ENCODE assay signal across 8 cellular contexts in the genomic region with DNA sequence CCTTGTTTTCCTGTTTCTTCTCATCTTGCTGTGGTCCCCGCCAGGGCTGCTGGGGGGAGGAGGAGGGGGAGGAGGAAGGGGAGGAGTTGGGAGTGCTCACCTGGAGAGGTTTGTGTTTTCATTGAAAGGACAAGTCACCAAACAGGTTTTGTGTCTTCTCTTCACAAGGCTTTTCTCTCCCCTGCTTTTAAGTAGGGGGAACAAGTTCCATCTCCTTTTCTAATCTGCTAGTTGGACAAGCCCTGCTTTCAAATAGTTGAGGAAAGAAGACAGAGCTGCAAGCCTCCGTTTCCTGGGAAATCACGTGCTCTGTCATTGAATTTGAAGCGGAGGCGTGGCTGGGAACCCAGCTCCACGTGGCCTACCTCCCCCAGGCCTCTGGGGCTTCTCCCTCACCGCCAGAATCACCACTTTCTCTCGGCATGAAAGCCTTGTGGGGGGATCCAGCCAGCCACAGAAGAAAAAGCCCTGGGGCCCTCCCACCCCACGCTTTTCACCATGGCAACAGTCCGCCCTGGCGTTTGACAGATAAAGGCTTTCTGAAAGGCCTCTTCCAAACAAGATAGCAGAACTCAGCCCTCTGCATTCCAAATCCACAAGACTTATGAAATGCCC. TPM values are rescaled to one million over a fixed set of nuclear protein-coding genes. Genes with fewer than 3 reads are reported as not detected.
DNase-seq lines count a peak whose midpoint lies in the region; ATAC-seq, FAIRE-seq and TF ChIP-seq lines count a peak whose summit lies in the region.

No MANE protein-coding gene starts in this region.

- no CpG with 5 or more reads among the region's 11 CpGs for WGBS in H9 (ENCODE audit: extremely low coverage, insufficient read length, low lambda C conversion rate)
- WGBS in mammary epithelial cell (ENCODE audit: low coverage, missing lambda C conversion rate): 0% methylated on average over 3 of the region's 11 CpGs
- WGBS in HepG2 (ENCODE audit: low lambda C conversion rate): 1% methylated on average over 11 of the region's 11 CpGs

- CTCF ChIA-PET in PC-9 (lab: Charles Lee): interaction anchor here (1.0 kb wide), 1 partner anchor 81 kb away, joined by 3 read pairs; no protein-coding TSS in a partner anchor
- CTCF ChIA-PET in mammary epithelial cell (lab: Charles Lee; ENCODE audit: low non-redundant PET): interaction anchor here (0.7 kb wide), 1 partner anchor 21 kb away, joined by 10 read pairs; no protein-coding TSS in a partner anchor
- CTCF ChIA-PET in HepG2 (lab: Yijun Ruan, JAX; ENCODE audit: low intra/inter-chr PET ratio, low total read pairs): no interaction called here

- ATAC-seq in HepG2 (peak; percentile 48), GM21576 (IDR thresholded peaks at IDR 0.05; ENCODE audit: unreplicated experiment) (no peak), GM19035 (IDR thresholded peaks at IDR 0.05; ENCODE audit: unreplicated experiment) (no peak)

- H2BK5ac ChIP-seq in H9 (ENCODE audit: insufficient read length, low read length): no peak overlapping the region

- no peak overlapping the region for H3K14ac ChIP-seq in H9 (ENCODE audit: insufficient read depth, low read length)

- H3K27me3 ChIP-seq in H9 (ENCODE audit: insufficient read depth, low read length): no peaks in the 10 kb centered on the region
- H3K27me3 ChIP-seq in PC-9 (ENCODE audit: insufficient read depth, low read depth): no peaks in the 10 kb centered on the region
- H3K27me3 ChIP-seq in mammary epithelial cell (ENCODE audit: insufficient read depth, low read length): no peaks in the 10 kb centered on the region
- H3K27me3 ChIP-seq in HepG2 (ENCODE audit: control insufficient read depth in 1 of 2, insufficient read depth in 2 of 2, low read length in 2 of 2): no peaks in the 10 kb centered on the region

- peaks cover 6% of the 10 kb centered on the region; the same call in 1 of the 2 replicates for H3K4me1 ChIP-seq in H9 (ENCODE audit: insufficient read depth, low read length)
- H3K4me1 ChIP-seq in PC-9 (replicated peaks; ENCODE audit: insufficient read depth): peaks cover 63% of the 10 kb centered on the region
- H3K4me1 ChIP-seq in mammary epithelial cell (ENCODE audit: insufficient read depth, low read length): peaks cover 25% of the 10 kb centered on the region
- H3K4me1 ChIP-seq in HepG2 (ENCODE audit: insufficient read depth, low read length): peaks cover 66% of the 10 kb centered on the region

- H3T11ph ChIP-seq in H9 (ENCODE audit: low read length): no peak overlapping the region

- no peaks in the 10 kb centered on the region for H3K36me3 Mint-ChIP-seq in H9 (ENCODE audit: insufficient read depth in 1 of 3, low read depth in 3 of 3)

- H3K23ac ChIP-seq in H9 (ENCODE audit: insufficient read length, low read depth, low read length): no peak overlapping the region

- no peak overlapping the region for H2BK120ac ChIP-seq in H9 (ENCODE audit: low read depth, low read length, poor library complexity, severe bottlenecking)

- H3K9me3 ChIP-seq in H9 (ENCODE audit: control insufficient read depth, low read depth, low read length): no peaks in the 10 kb centered on the region
- H3K9me3 ChIP-seq in PC-9 (ENCODE audit: insufficient read depth, low read depth): no peaks in the 10 kb centered on the region
- no peaks in the 10 kb centered on the region for H3K9me3 ChIP-seq in mammary epithelial cell (replicated peaks; ENCODE audit: insufficient read depth, low read length)
- no peaks in the 10 kb centered on the region for H3K9me3 ChIP-seq in HepG2 (ENCODE audit: low read length)

- no peak for TF ChIP-seq CTCF in H9 (conservative IDR thresholded peaks at IDR 0.05)
- TF ChIP-seq CTCF in PC-9 (conservative IDR thresholded peaks at IDR 0.05): no peak
- TF ChIP-seq CTCF in mammary epithelial cell (conservative IDR thresholded peaks at IDR 0.05 in 1 of 2, IDR thresholded peaks at IDR 0.05 in 1 of 2; ENCODE audit: extremely low read depth in 1 of 2, insufficient read depth in 1 of 2, low read depth in 1 of 2, low read length in 2 of 2): no peak
- TF ChIP-seq CTCF in HepG2 (CRISPR knock-in tag; IDR thresholded peaks at IDR 0.05): no peak

- no peaks in the 10 kb centered on the region for H3K79me1 ChIP-seq in H9 (ENCODE audit: insufficient read depth, low read depth, low read length, poor library complexity, severe bottlenecking)

- no peak overlapping the region for H2BK12ac ChIP-seq in H9 (ENCODE audit: insufficient read length, low read depth, low read length)

- H3K4me2 ChIP-seq in H9 (ENCODE audit: insufficient read depth, insufficient read length, low read length) (peak overlapping the region; percentile 34), PC-9 (peak overlapping the region; percentile 91), mammary epithelial cell (ENCODE audit: insufficient read depth, low read depth, low read length) (peak overlapping the region; percentile 37), HepG2 (ENCODE audit: low read depth, low read length) (peak overlapping the region; percentile 92)

- H3K27ac ChIP-seq in H9 (ENCODE audit: insufficient read length, low read depth, low read length): no peak overlapping the region
- peak overlapping the region; percentile 100 for H3K27ac ChIP-seq in PC-9
- H3K27ac ChIP-seq in mammary epithelial cell (ENCODE audit: insufficient read depth, low read depth, low read length): peak overlapping the region; percentile 89
- H3K27ac ChIP-seq in HepG2 (ENCODE audit: extremely low read length, insufficient read depth, low read length): peak overlapping the region; percentile 94

- H3K9me3 Mint-ChIP-seq in H9: no peaks in the 10 kb centered on the region

- DNase-seq in H9 (peak; percentile 74), PC-9 (peak; percentile 77 to 86), mammary epithelial cell (peak; percentile 72), HepG2 (ENCODE audit: low spot score) (peak; percentile 80), cerebellar nuclear complex (lab: John Stamatoyannopoulos, UW) (no peak)
- DNase-seq in stimulated activated CD8-positive, alpha-beta memory T cell treated with anti-CD3 and anti-CD28 coated beads, Interleukin-2, amount 100 ng/mL, for 48 hours (ENCODE audit: low read depth in 2 of 2): peak; percentile 54

- no peaks in the 10 kb centered on the region for H3K9me2 ChIP-seq in PC-9 (ENCODE audit: insufficient read depth)

- TSS peak; percentile 66 for BruUV-seq in PC-9 (replicated peaks; lab: Mats Ljungman, UMichigan)
- BruUV-seq in mammary epithelial cell (replicated peaks; lab: Mats Ljungman, UMichigan): TSS peak; percentile 13
- BruUV-seq in HepG2 (replicated peaks; lab: Mats Ljungman, UMichigan): no TSS peak

- no peak overlapping the region for H3K56ac ChIP-seq in H9 (ENCODE audit: insufficient read length, low read depth, low read length)

- H3K36me3 ChIP-seq in PC-9 (ENCODE audit: low read depth): 0 out of 2 replicates have a peak, but pooled peaks cover 9% of the 10 kb centered on the region
- peaks cover 3% of the 10 kb centered on the region for H3K36me3 ChIP-seq in mammary epithelial cell (ENCODE audit: insufficient read depth, low read length)
- peaks cover 2 to 7% of the 10 kb centered on the region in 2 experiments; a peak in 3 of 5 replicates for H3K36me3 ChIP-seq in HepG2 (replicated peaks in 1 of 2; ENCODE audit: control insufficient read depth in 1 of 2, insufficient read depth in 2 of 2, low read length in 2 of 2)

- peak overlapping the region; percentile 60 for H4K91ac ChIP-seq in H9 (ENCODE audit: insufficient read length, low read depth, low read length)

- intact Hi-C loops in PC-9 (cut with micrococcal nuclease; ENCODE audit: unreplicated experiment) (loop anchor here (1.0 to 2.0 kb wide), 3 partner anchors 8 to 50 kb away; no protein-coding TSS in a partner anchor), mammary epithelial cell (cut with micrococcal nuclease) (loop anchor here (1.0 to 5.0 kb wide), 2 partner anchors 24 to 43 kb away; no protein-coding TSS in a partner anchor), HepG2 (cut with micrococcal nuclease; ENCODE audit: unreplicated experiment) (loop anchor here (1.0 kb wide), 1 partner anchor 112 kb away; no protein-coding TSS in a partner anchor)

- H2AFZ ChIP-seq in H9 (ENCODE audit: low read length) (no peak overlapping the region), PC-9 (peak overlapping the region; percentile 70), mammary epithelial cell (ENCODE audit: low read depth, low read length) (peak overlapping the region; percentile 57), HepG2 (ENCODE audit: low read length) (no peak overlapping the region)

- H4K8ac ChIP-seq in H9 (replicated peaks; ENCODE audit: insufficient read length, low read depth, low read length): no peak overlapping the region

- H3F3A ChIP-seq in PC-9 (ENCODE audit: insufficient read depth, low read depth): peaks cover 61% of the 10 kb centered on the region

- peak overlapping the region; percentile 80 to 96 (median 86); a peak in 4 of 7 replicates for H3K27ac Mint-ChIP-seq in H9

- H3K27me3 Mint-ChIP-seq in H9 (ENCODE audit: low read depth): no peaks in the 10 kb centered on the region

- no peaks in the 10 kb centered on the region for H4K20me1 ChIP-seq in H9 (ENCODE audit: control insufficient read depth, insufficient read depth, insufficient read length)
- H4K20me1 ChIP-seq in PC-9 (ENCODE audit: insufficient read depth): no peaks in the 10 kb centered on the region
- no peaks in the 10 kb centered on the region for H4K20me1 ChIP-seq in mammary epithelial cell (ENCODE audit: insufficient read depth, low read length)
- H4K20me1 ChIP-seq in HepG2 (ENCODE audit: insufficient read depth, low read length): no peaks in the 10 kb centered on the region

- no peak overlapping the region for H4K5ac ChIP-seq in H9 (ENCODE audit: insufficient read length, low read depth, low read length)

- H3K4me1 Mint-ChIP-seq in H9: peaks cover 26 to 30% of the 10 kb centered on the region in 2 experiments

- in situ Hi-C loops in mammary epithelial cell (cut with MboI; ENCODE audit: low sequenced_read_pairs in 2 of 2) (no loop called here), HepG2 (cut with HindIII; ENCODE audit: extremely low pct_ligation_motif_present, low pct_unique_long_range_greater_than_20kb) (no loop called here)

- POLR2A ChIA-PET in PC-9 (lab: Charles Lee; ENCODE audit: unreplicated experiment) (interaction anchor here (0.6 kb wide), 1 partner anchor 101 kb away, joined by 4 read pairs; no protein-coding TSS in a partner anchor), HepG2 (lab: Yijun Ruan, JAX) (interaction anchor here (0.6 to 2.1 kb wide), 12 partner anchors 11 to 112 kb away, joined by 3 to 25 read pairs (median 4); no protein-coding TSS in a partner anchor)

- H3K18ac ChIP-seq in H9 (ENCODE audit: insufficient read length, low read depth, low read length): peak overlapping the region; percentile 34

- no peak overlapping the region for H3K9ac ChIP-seq in H9 (ENCODE audit: extremely low read depth, insufficient read length, low read length)
- H3K9ac ChIP-seq in mammary epithelial cell (ENCODE audit: insufficient read depth, low read length): peak overlapping the region; percentile 55
- peak overlapping the region; percentile 84 for H3K9ac ChIP-seq in HepG2 (ENCODE audit: insufficient read depth, low read depth, low read length)

- dilution Hi-C loops in mammary epithelial cell (cut with HindIII; ENCODE audit: low sequenced_read_pairs): no loop called here

- H3K79me2 ChIP-seq in H9 (ENCODE audit: insufficient read depth, low read length) (no peaks in the 10 kb centered on the region), PC-9 (ENCODE audit: low read depth) (0 out of 2 replicates have a peak, but pooled peaks cover 3% of the 10 kb centered on the region), mammary epithelial cell (ENCODE audit: insufficient read depth, low read length) (no peaks in the 10 kb centered on the region), HepG2 (ENCODE audit: insufficient read depth, low read length) (no peaks in the 10 kb centered on the region)

- H3K4me3 ChIP-seq in PC-9: peak overlapping the region; percentile 38; the same call in 1 of the 2 replicates
- no peak overlapping the region for H3K4me3 ChIP-seq in mammary epithelial cell (replicated peaks in 1 of 3; ENCODE audit: insufficient read depth in 1 of 3, low read depth in 2 of 3, low read length in 3 of 3)
- peak overlapping the region; percentile 49 to 69 (median 49); a peak in 5 of 6 replicates for H3K4me3 ChIP-seq in HepG2 (replicated peaks in 1 of 3; ENCODE audit: insufficient read depth in 1 of 3, low read depth in 2 of 3, low read length in 3 of 3)

- no peaks in the 10 kb centered on the region for H3K23me2 ChIP-seq in H9 (ENCODE audit: insufficient read length, low read depth, low read length, poor library complexity, severe bottlenecking)

- no peak overlapping the region for H2BK20ac ChIP-seq in H9 (ENCODE audit: low read depth, low read length, poor library complexity, severe bottlenecking)

- TF ChIP-seq POLR2A in HepG2 (IDR thresholded peaks at IDR 0.05; ENCODE audit: insufficient read depth in 1 of 2, low read depth in 2 of 2, low read length in 2 of 2): 0 out of 4 replicates have a peak, but pooled peaks of 1 of the 2 experiments have one; percentile 2

- H3K4ac ChIP-seq in H9 (ENCODE audit: low read depth, low read length): no peak overlapping the region

- TF ChIP-seq EP300 in HepG2 (IDR thresholded peaks at IDR 0.05; ENCODE audit: low read depth in 2 of 2, low read length in 2 of 2) (no peak), HepG2 (CRISPR knock-in tag; IDR thresholded peaks at IDR 0.05; ENCODE audit: borderline replicate concordance) (peak; percentile 33; the same call in 1 of the 2 replicates)

- no peak overlapping the region for H2AK5ac ChIP-seq in H9 (ENCODE audit: insufficient read length, low read length)

- no peak for TF ChIP-seq RAD21 in HepG2 (CRISPR knock-in tag; IDR thresholded peaks at IDR 0.05)

- peak; percentile 78 for FAIRE-seq in HepG2 (lab: Jason Lieb, UNC)

- no peak overlapping the region for H2BK15ac ChIP-seq in H9 (ENCODE audit: low read depth, low read length)

- peak overlapping the region; percentile 26 to 55; a peak in 3 of 5 replicates for H3K4me3 Mint-ChIP-seq in H9

RNA-seq across cellular contexts. Expression of gene PROSER2, which starts 51.5 kb away (rescaled TPM):
- total RNA-seq in H9 (2021) (10.6 and 13.7 TPM in 2 replicates), PC-9 (2021) (66.6 and 87.5 TPM in 2 replicates), mammary epithelial cell (10 to 100 TPM; 56.3 to 65.7 TPM), HepG2 (2016; rRNA removed; fragmentation: Illumina TruSeq; extraction: Trizol) (6.7 and 6.9 TPM in 2 replicates)
- polyA plus RNA-seq in mammary epithelial cell (20.4 TPM), HepG2 (2011; rRNA removed) (6.7 and 7.7 TPM in 2 replicates)
- polyA minus RNA-seq in mammary epithelial cell: 18.0 TPM
- 2.0 and 2.7 TPM in 2 replicates for total RNA-seq in HepG2 (2016; cell fraction: cytosol; rRNA removed; fragmentation: Illumina TruSeq; extraction: Trizol; ENCODE audit: low read depth)
- total RNA-seq in HepG2 (2016; cell fraction: insoluble cytoplasmic fraction; rRNA removed; fragmentation: Illumina TruSeq; extraction: Trizol): 6.3 and 8.2 TPM in 2 replicates
- 4.6 and 5.4 TPM in 2 replicates for total RNA-seq in HepG2 (2016; cell fraction: membrane; rRNA removed; fragmentation: Illumina TruSeq; extraction: Trizol)
- 3.8 and 5.3 TPM in 2 replicates for total RNA-seq in HepG2 (2016; cell fraction: nucleus; rRNA removed; fragmentation: Illumina TruSeq; extraction: Trizol)
- polyA plus RNA-seq in HepG2 (2011; cell fraction: cytosol; rRNA removed): 3.6 and 5.9 TPM in 2 replicates
- 8.5 and 8.6 TPM in 2 replicates for polyA plus RNA-seq in HepG2 (2011; cell fraction: nucleus; rRNA removed)
- polyA plus RNA-seq in HepG2 (2012): 7.3 and 12.4 TPM in 2 replicates
- polyA plus RNA-seq in HepG2 (2016; cell fraction: cytosol; fragmentation: Illumina TruSeq; extraction: Trizol; ENCODE audit: low read depth): 1.9 TPM in 2 replicates
- 7.7 and 8.0 TPM in 2 replicates for polyA plus RNA-seq in HepG2 (2016; cell fraction: insoluble cytoplasmic fraction; fragmentation: Illumina TruSeq; extraction: Trizol; ENCODE audit: low read depth)
- 2.9 and 3.7 TPM in 2 replicates for polyA plus RNA-seq in HepG2 (2016; cell fraction: membrane; fragmentation: Illumina TruSeq; extraction: Trizol; ENCODE audit: low read depth)
- polyA plus RNA-seq in HepG2 (2016; cell fraction: nucleus; fragmentation: Illumina TruSeq; extraction: Trizol; ENCODE audit: insufficient read depth, low read depth): 6.8 and 10.0 TPM in 2 replicates
- polyA minus RNA-seq in HepG2 (2011; rRNA and poly(A)+ RNA removed; ENCODE audit: low replicate concordance): 6.3 and 10.2 TPM in 2 replicates
- 5.3 and 6.1 TPM in 2 replicates for polyA minus RNA-seq in HepG2 (2011; cell fraction: cytosol; rRNA and poly(A)+ RNA removed)
- 6.1 and 8.0 TPM in 2 replicates for polyA minus RNA-seq in HepG2 (2011; cell fraction: nucleus; rRNA and poly(A)+ RNA removed)

Comparison
In these comparisons a context has a peak if more than half of its experiments do, and no peak if none do; other contexts are left out.
1. DNase-seq: peak in H9 (single experiment), PC-9 (2 of 2), mammary epithelial cell (single experiment), HepG2 (single experiment) and stimulated activated CD8-positive, alpha-beta memory T cell treated with anti-CD3 and anti-CD28 coated beads, Interleukin-2, amount 100 ng/mL, for 48 hours (2 of 2); none in cerebellar nuclear complex (0 of 2).
2. H2AFZ ChIP-seq: peak in PC-9 (single experiment) and mammary epithelial cell (single experiment); none in H9 (single experiment) and HepG2 (single experiment).
3. H3K4me2 ChIP-seq: peak in every context shown above with its lines; median percentile 92 in HepG2; 91 in PC-9; 37 in mammary epithelial cell; 34 in H9.
4. H3K4me3 ChIP-seq: peak in PC-9 (single experiment) and HepG2 (3 of 3); none in mammary epithelial cell (0 of 3).